ENCODE assay signal across 24 cellular contexts in genomic region chr3:36248374-36248773, GRCh38.
"Had no signal": no experiment of that assay in that cellular context is flagged by ENCODE, and none has a peak within 500 bp of the region (broad histone marks: within the 10 kb centered on the region; RNA-seq: fewer than 3 reads in every experiment).

No MANE protein-coding gene starts in this region.

- DNase-seq: colonic mucosa; effector CD8-positive, alpha-beta T cell; endodermal cell; foreskin fibroblast; gastrocnemius medialis; head of caudate nucleus; mucosa of descending colon; naive B cell; pancreas; right lobe of liver; small intestine; stimulated activated CD4-positive, alpha-beta T cell treated with anti-CD3 and anti-CD28 coated beads, Interleukin-15, amount 100 ng/mL, for 24 hours; stimulated activated CD4-positive, alpha-beta T cell treated with anti-CD3 and anti-CD28 coated beads, Interleukin-4, amount 100 ng/mL, for 1 hour; stimulated activated CD8-positive, alpha-beta memory T cell treated with anti-CD3 and anti-CD28 coated beads, Interleukin-4, amount 100 ng/mL, for 48 hours; stimulated activated naive CD4-positive, alpha-beta T cell; stimulated activated naive CD8-positive, alpha-beta T cell treated with anti-CD3 and anti-CD28 coated beads, Interleukin-15, amount 100 ng/mL, for 72 hours; thyroid gland; trophoblast cell had no signal

- H3K9me3 ChIP-seq: colonic mucosa, gastrocnemius medialis, neutrophil, pancreas, right lobe of liver, thyroid gland had no signal

- H3K4me3 ChIP-seq: colonic mucosa, gastrocnemius medialis, lung, mucosa of descending colon, pancreas, right lobe of liver, thyroid gland had no signal

- H3K4me1 ChIP-seq: colonic mucosa, gastrocnemius medialis, pancreas, right lobe of liver, thyroid gland had no signal

- H3K36me3 ChIP-seq: colonic mucosa, gastrocnemius medialis, neutrophil, pancreas, right lobe of liver, thyroid gland had no signal

- H3K27ac ChIP-seq: colonic mucosa, epithelial cell of prostate, gastrocnemius medialis, neutrophil, pancreas, right lobe of liver, thyroid gland had no signal

- ATAC-seq: esophagus mucosa; gastrocnemius medialis; left lobe of liver; mucosa of descending colon; natural killer cell treated with Interleukin-12 subunit alpha and Interleukin-12 subunit beta and Interleukin-15 and Interleukin-18, amount 100 ng/mL, for 72 hours; pancreas; right lobe of liver; stimulated activated naive CD8-positive, alpha-beta T cell treated with anti-CD3 and anti-CD28 coated beads, Interleukin-15, amount 100 ng/mL, for 72 hours had no signal

- H3K27me3 ChIP-seq: colonic mucosa, gastrocnemius medialis, neutrophil, pancreas, right lobe of liver, thyroid gland had no signal
